10 cellular contexts compared by ENCODE assay signal in genomic region chr20:63183422-63184146, GRCh38. TPM values are rescaled to one million over a fixed set of nuclear protein-coding genes. Genes with fewer than 3 reads are reported as not detected.
DNase-seq lines count a peak whose midpoint lies in the region; ATAC-seq and TF ChIP-seq lines count a peak whose summit lies in the region.
"Had no signal": no experiment of that assay in that cellular context is flagged by ENCODE, and none has a peak within 500 bp of the region (broad histone marks: within the 10 kb centered on the region; RNA-seq: fewer than 3 reads in every experiment).

No MANE protein-coding gene starts in this region.

- peaks cover 2% of the 10 kb centered on the region for H3K36me3 Mint-ChIP-seq in central memory CD8-positive, alpha-beta T cell (ENCODE audit: insufficient read depth)

- 46% methylated on average over 11 of the region's 13 CpGs for WGBS in mesenchymal stem cell

- ATAC-seq in central memory CD8-positive, alpha-beta T cell (replicated peaks; ENCODE audit: extremely low read depth, poor library complexity, severe bottlenecking), result no peak
- ATAC-seq in GM21825 (IDR thresholded peaks at IDR 0.05; ENCODE audit: unreplicated experiment), result no peak

- no peak overlapping the region for H2AFZ ChIP-seq in mesenchymal stem cell (ENCODE audit: low read depth, low read length)

- no peak overlapping the region for H3K23ac ChIP-seq in mesenchymal stem cell (ENCODE audit: low read length in 2 of 2)

- H3K36me3 ChIP-seq in WERI-Rb-1, result peaks cover 21% of the 10 kb centered on the region
- H3K36me3 ChIP-seq in mesenchymal stem cell (ENCODE audit: control insufficient read depth in 1 of 2, insufficient read depth in 2 of 2, low read depth in 1 of 2, low read length in 2 of 2), result no peaks in the 10 kb centered on the region

- H3K14ac ChIP-seq in mesenchymal stem cell (ENCODE audit: low read length in 2 of 2), result no peak overlapping the region

- no peak overlapping the region for H3K18ac ChIP-seq in mesenchymal stem cell (ENCODE audit: low read depth in 1 of 2, low read length in 2 of 2)

- H3K4me3 ChIP-seq in WERI-Rb-1 (ENCODE audit: low read depth, low read length), result no peak overlapping the region
- no peak overlapping the region for H3K4me3 ChIP-seq in mesenchymal stem cell (ENCODE audit: insufficient read depth in 1 of 2, low read depth in 1 of 2, low read length in 2 of 2)
- H3K4me3 ChIP-seq: SK-N-MC, skin epidermis had no signal

- H2BK120ac ChIP-seq in mesenchymal stem cell (ENCODE audit: low read depth, low read length), result no peak overlapping the region

- peaks cover 10% of the 10 kb centered on the region for H3K4me1 Mint-ChIP-seq in central memory CD8-positive, alpha-beta T cell

- DNase-seq in DMS79 (lab: John Stamatoyannopoulos, UW), result peak; percentile 51
- DNase-seq in HuH-7 (ENCODE audit: low spot score), result peak; percentile 92
- DNase-seq in WERI-Rb-1, result peak; percentile 76
- peak; percentile 17 to 32 for DNase-seq in central memory CD8-positive, alpha-beta T cell (ENCODE audit: low spot score in 2 of 2)
- DNase-seq in mesenchymal stem cell, result peak; percentile 27
- DNase-seq in superior temporal gyrus (ENCODE audit: extremely low spot score), result peak; percentile 40
- DNase-seq in NK-92 treated with Interleukin-12 subunit alpha and Interleukin-12 subunit beta, amount 100 ng/mL, for 24 hours (lab: John Stamatoyannopoulos, UW), result no peak

- H3K9me3 ChIP-seq in WERI-Rb-1 (ENCODE audit: severe bottlenecking) (no peaks in the 10 kb centered on the region), mesenchymal stem cell (ENCODE audit: control insufficient read depth, low read length) (no peaks in the 10 kb centered on the region)

- H2BK12ac ChIP-seq in mesenchymal stem cell (ENCODE audit: low read length in 2 of 2), result no peak overlapping the region

- H3K27ac ChIP-seq in WERI-Rb-1, result peak overlapping the region; percentile 66
- H3K27ac ChIP-seq in mesenchymal stem cell (ENCODE audit: low read length, poor library complexity, severe bottlenecking), result no peak overlapping the region
- H3K27ac ChIP-seq: SK-N-MC, skin epidermis had no signal

- H3K4ac ChIP-seq in mesenchymal stem cell (ENCODE audit: low read depth in 1 of 2, low read length in 2 of 2), result no peak overlapping the region

- TF ChIP-seq CTCF in WERI-Rb-1 (IDR thresholded peaks at IDR 0.05; ENCODE audit: low read depth, low read length), result peak; percentile 94

- no peak overlapping the region for H2BK5ac ChIP-seq in mesenchymal stem cell (ENCODE audit: low read depth, low read length, poor library complexity, severe bottlenecking)

- H3K27me3 ChIP-seq in WERI-Rb-1 (ENCODE audit: insufficient read depth, low read depth, severe bottlenecking), result no peaks in the 10 kb centered on the region
- H3K27me3 ChIP-seq in mesenchymal stem cell (ENCODE audit: control insufficient read depth in 1 of 2, insufficient read depth in 1 of 2, low read length in 2 of 2), result peaks cover 42 to 65% of the 10 kb centered on the region in 2 experiments

- peaks cover 13% of the 10 kb centered on the region for H3K4me1 ChIP-seq in mesenchymal stem cell (ENCODE audit: control insufficient read depth, insufficient read depth, low read depth, low read length)

- H2AK5ac ChIP-seq in mesenchymal stem cell (ENCODE audit: low read length, severe bottlenecking), result no peak overlapping the region

- H3K27me3 Mint-ChIP-seq in central memory CD8-positive, alpha-beta T cell, result peaks cover 36% of the 10 kb centered on the region

- H3K4me2 ChIP-seq in mesenchymal stem cell (ENCODE audit: low read length, poor library complexity, severe bottlenecking), result no peak overlapping the region

- no peaks in the 10 kb centered on the region for H3K9me3 Mint-ChIP-seq in central memory CD8-positive, alpha-beta T cell

- no peak overlapping the region for H2BK15ac ChIP-seq in mesenchymal stem cell (ENCODE audit: low read depth, poor library complexity, severe bottlenecking)

- H3K27ac Mint-ChIP-seq in central memory CD8-positive, alpha-beta T cell (ENCODE audit: low read depth), result no peak overlapping the region

- no peak overlapping the region for H4K8ac ChIP-seq in mesenchymal stem cell (ENCODE audit: low read length)

- no peaks in the 10 kb centered on the region for H3K79me1 ChIP-seq in mesenchymal stem cell (replicated peaks; ENCODE audit: low read length, poor library complexity, severe bottlenecking)

- H3K9ac ChIP-seq in mesenchymal stem cell (ENCODE audit: low read length), result no peak overlapping the region

- H3K4me3 Mint-ChIP-seq in central memory CD8-positive, alpha-beta T cell, result no peak overlapping the region

- no peak overlapping the region for H4K91ac ChIP-seq in mesenchymal stem cell (ENCODE audit: low read length)

RNA-seq across cellular contexts. Expression of gene YTHDF1, which starts 32.3 kb away (rescaled TPM):
- polyA plus RNA-seq in mesenchymal stem cell (2013, experiment 1 of 2), result 32.3 TPM
- polyA plus RNA-seq in mesenchymal stem cell (2013, experiment 2 of 2), result 32.4 TPM

RNA-seq across cellular contexts. Expression of gene BIRC7, which starts 52.1 kb away (rescaled TPM):
- polyA plus RNA-seq in mesenchymal stem cell (2013, experiment 1 of 2), result 1.6 TPM
- polyA plus RNA-seq in mesenchymal stem cell (2013, experiment 2 of 2), result 1.5 TPM
